Comparison of ENCODE assay signal across 27 cellular contexts in the genomic region with DNA sequence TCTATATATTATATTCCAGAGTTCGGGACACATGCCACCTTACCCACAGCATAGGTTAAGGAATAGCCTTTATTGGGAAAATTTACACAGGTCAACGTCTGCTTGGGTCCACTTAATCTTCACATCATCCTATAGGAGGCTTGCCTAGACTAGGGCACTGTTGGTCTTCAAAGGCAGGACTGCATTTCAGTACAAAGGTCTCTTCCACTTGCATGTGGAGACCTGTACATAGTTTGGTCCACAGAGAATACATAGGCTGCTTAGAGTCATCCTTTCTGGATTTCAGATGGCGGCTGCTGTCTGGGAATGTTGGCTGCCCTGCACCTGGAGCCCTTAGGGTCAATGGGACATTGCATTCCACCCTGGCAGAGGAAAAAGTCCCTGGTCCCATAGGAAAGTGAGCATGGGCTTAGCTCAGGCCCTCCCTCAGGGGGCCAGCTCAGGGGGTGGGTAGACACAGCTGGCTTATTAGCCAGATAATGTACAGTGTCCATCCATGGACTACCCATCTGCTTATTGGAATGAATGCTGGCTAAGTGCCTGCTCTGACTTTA.
"Had no signal": no experiment of that assay in that cellular context is flagged by ENCODE, and none has a peak within 500 bp of the region (broad histone marks: within the 10 kb centered on the region; RNA-seq: fewer than 3 reads in every experiment).

No MANE protein-coding gene starts in this region.

- H3K9me3 ChIP-seq: heart right ventricle, left lung, lower lobe of right lung, mucosa of descending colon, pancreas, prostate gland, sigmoid colon, spleen, tibial nerve, upper lobe of left lung, vagina had no signal

- H3K27ac ChIP-seq: heart right ventricle, hepatocyte, left lung, lower lobe of right lung, pancreas, prostate gland, sigmoid colon, spleen, tibial nerve, upper lobe of left lung, vagina had no signal

- H3K4me3 ChIP-seq: heart right ventricle, hepatocyte, left lung, lower lobe of right lung, mucosa of descending colon, pancreas, prostate gland, sigmoid colon, spleen, tibial nerve, upper lobe of left lung, vagina had no signal

- H3K4me1 ChIP-seq: left lung, lower lobe of right lung, pancreas, prostate gland, spleen, vagina had no signal

- ATAC-seq: heart right ventricle; left lung; lower lobe of right lung; mucosa of descending colon; naive thymus-derived CD4-positive, alpha-beta T cell; natural killer cell treated with Interleukin-12 subunit alpha and Interleukin-12 subunit beta and Interleukin-15 and Interleukin-18, amount 100 ng/mL, for 72 hours; pancreas; right cardiac atrium; stimulated activated memory B cell treated with anti-CD40 and anti-IgM and Interleukin-4, amounts not matched to agents 10 μg/mL and 1 μg/mL and 100 μg/mL, for 72 hours; stimulated activated naive CD8-positive, alpha-beta T cell treated with anti-CD3 and anti-CD28 coated beads, Interleukin-15, amount 100 ng/mL, for 72 hours had no signal

- H3K36me3 ChIP-seq: heart right ventricle, left lung, lower lobe of right lung, pancreas, prostate gland, sigmoid colon, spleen, tibial nerve, upper lobe of left lung, vagina had no signal

- H3K27me3 ChIP-seq: heart right ventricle, hepatocyte, left lung, pancreas, sigmoid colon, spleen, tibial nerve, upper lobe of left lung, vagina had no signal

- H3K4me2 ChIP-seq: hepatocyte had no signal

- H2AFZ ChIP-seq: hepatocyte had no signal

- DNase-seq: heart right ventricle; kidney; left colon; left lung; lower lobe of right lung; mammary epithelial cell; midbrain; mucosa of descending colon; naive thymus-derived CD4-positive, alpha-beta T cell; nucleus accumbens; pancreas; retina; right cardiac atrium; sigmoid colon; small intestine; spleen; stimulated activated CD4-positive, alpha-beta T cell treated with anti-CD3 and anti-CD28 coated beads, Interleukin-4, amount 100 ng/mL, for 24 hours; stimulated activated naive CD4-positive, alpha-beta T cell treated with Interleukin-2 at 50 U/mL for 16 hours; stimulated activated naive CD8-positive, alpha-beta T cell treated with anti-CD3 and anti-CD28 coated beads, Interleukin-15, amount 100 ng/mL, for 72 hours; substantia nigra; upper lobe of left lung had no signal
